In genomic region chr5:69502375-69503143, GRCh38 we compare ENCODE assay signal across 11 cellular contexts. TPM values are rescaled to one million over a fixed set of nuclear protein-coding genes. Genes with fewer than 3 reads are reported as not detected.
A peak's percentile ranks its signal among the peaks of the same experiment; 100 is the strongest.
DNase-seq lines count a peak whose midpoint lies in the region; ATAC-seq and TF ChIP-seq lines count a peak whose summit lies in the region.
"Had no signal": no experiment of that assay in that cellular context is flagged by ENCODE, and none has a peak within 500 bp of the region (broad histone marks: within the 10 kb centered on the region; RNA-seq: fewer than 3 reads in every experiment).

No MANE protein-coding gene starts in this region.

- peak; percentile 30 for DNase-seq in GM13976 (ENCODE audit: low spot score)
- peak; percentile 53 for DNase-seq in RKO (ENCODE audit: low spot score)
- DNase-seq in fibroblast of peridontal ligament (ENCODE audit: extremely low read depth): peak; percentile 82
- DNase-seq in progenitor cell of endocrine pancreas (ENCODE audit: low spot score, unreplicated experiment): no peak
- DNase-seq in ecto neural progenitor cell (ENCODE audit: low spot score): no peak
- no peak for DNase-seq in NCI-H2029 (lab: John Stamatoyannopoulos, UW)
- DNase-seq in NCI-H146 treated with DMSO at 0.1 percent for 48 hours (lab: John Stamatoyannopoulos, UW; ENCODE audit: unreplicated experiment): no peak
- DNase-seq: activated CD4-positive, alpha-beta T cell treated with anti-CD3 and anti-CD28 coated beads, Interleukin-2, amount 10 ng/mL, durations not matched to agents 24 days and 14 days; NCI-H1092 treated with DMSO at 0.1 percent for 48 hours had no signal

- H3K27me3 Mint-ChIP-seq in progenitor cell of endocrine pancreas: no peaks in the 10 kb centered on the region

- no peak for TF ChIP-seq CTCF in GM13976 (IDR thresholded peaks at IDR 0.05; ENCODE audit: borderline replicate concordance, control extremely low read depth, extremely low read depth, insufficient read depth, missing control alignments)
- TF ChIP-seq CTCF in progenitor cell of endocrine pancreas (IDR thresholded peaks at IDR 0.05; ENCODE audit: unreplicated experiment): no peak

- H3K4me1 Mint-ChIP-seq in progenitor cell of endocrine pancreas (ENCODE audit: low read depth): peaks cover 30% of the 10 kb centered on the region
- H3K4me1 Mint-ChIP-seq: activated CD4-positive, alpha-beta T cell treated with anti-CD3 and anti-CD28 coated beads, Interleukin-2, amount 10 ng/mL, durations not matched to agents 24 days and 14 days had no signal

- in situ Hi-C loops in GM13976 (cut with MboI; ENCODE audit: low sequenced_read_pairs, unreplicated experiment): no loop called here

- no peaks in the 10 kb centered on the region for H3K9me3 Mint-ChIP-seq in progenitor cell of endocrine pancreas (ENCODE audit: low read depth)
- H3K9me3 Mint-ChIP-seq: activated CD4-positive, alpha-beta T cell treated with anti-CD3 and anti-CD28 coated beads, Interleukin-2, amount 10 ng/mL, durations not matched to agents 24 days and 14 days had no signal

- ATAC-seq in GM21367 (IDR thresholded peaks at IDR 0.05; ENCODE audit: unreplicated experiment): no peak
- ATAC-seq: gastroesophageal sphincter had no signal

- H3K27ac Mint-ChIP-seq in progenitor cell of endocrine pancreas: peak overlapping the region; percentile 94
- H3K27ac Mint-ChIP-seq: activated CD4-positive, alpha-beta T cell treated with anti-CD3 and anti-CD28 coated beads, Interleukin-2, amount 10 ng/mL, durations not matched to agents 24 days and 14 days had no signal

- peaks cover 11% of the 10 kb centered on the region for H3K36me3 Mint-ChIP-seq in progenitor cell of endocrine pancreas (ENCODE audit: insufficient read depth)

- H3K4me3 Mint-ChIP-seq in progenitor cell of endocrine pancreas (ENCODE audit: low read depth): no peak overlapping the region
- H3K4me3 Mint-ChIP-seq: activated CD4-positive, alpha-beta T cell treated with anti-CD3 and anti-CD28 coated beads, Interleukin-2, amount 10 ng/mL, durations not matched to agents 24 days and 14 days had no signal

RNA-seq across cellular contexts. Expression of gene OCLN, which starts 10.0 kb away (rescaled TPM):
- total RNA-seq in progenitor cell of endocrine pancreas: 131 and 143 TPM in 2 replicates

RNA-seq across cellular contexts. Expression of gene GTF2H2C, which starts 57.4 kb away (rescaled TPM):
- 52.6 and 64.1 TPM in 2 replicates for total RNA-seq in progenitor cell of endocrine pancreas

Comparison
In these comparisons a context has a peak if more than half of its experiments do, and no peak if none do; other contexts are left out.
1. DNase-seq: peak in GM13976 (single experiment), RKO (single experiment) and fibroblast of peridontal ligament (single experiment); none in progenitor cell of endocrine pancreas (single experiment), ecto neural progenitor cell (single experiment), NCI-H2029 (single experiment) and NCI-H146 treated with DMSO at 0.1 percent for 48 hours (single experiment).